In the genomic region with DNA sequence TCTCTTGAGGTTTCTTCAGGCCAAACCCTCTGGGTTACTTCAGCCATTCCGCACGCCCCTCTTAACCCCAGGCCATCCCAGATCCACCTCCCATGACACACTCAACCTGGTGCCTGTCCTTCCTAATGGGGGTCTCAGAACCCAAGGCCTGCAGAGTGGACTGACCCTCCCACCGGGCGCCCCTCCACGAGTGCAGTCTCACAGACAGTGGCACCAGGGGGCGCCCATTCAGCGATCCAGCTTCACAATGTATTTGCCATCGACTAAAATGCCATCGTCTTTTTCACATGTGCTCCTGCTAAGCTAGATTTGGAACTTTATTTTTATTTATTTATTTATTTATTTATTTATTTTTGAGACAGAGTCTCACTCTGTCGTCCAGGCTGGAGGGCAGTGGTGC, we compare ENCODE assay signal across 11 cellular contexts. TPM values are rescaled to one million over a fixed set of nuclear protein-coding genes. Genes with fewer than 3 reads are reported as not detected.
A peak's percentile ranks its signal among the peaks of the same experiment; 100 is the strongest.
DNase-seq lines count a peak whose midpoint lies in the region; ATAC-seq, FAIRE-seq and TF ChIP-seq lines count a peak whose summit lies in the region.
"Had no signal": no experiment of that assay in that cellular context is flagged by ENCODE, and none has a peak within 500 bp of the region (broad histone marks: within the 10 kb centered on the region; RNA-seq: fewer than 3 reads in every experiment).

No MANE protein-coding gene starts in this region.

- FAIRE-seq in kidney (lab: Jason Lieb, UNC), result no peak

- H3K4me3 Mint-ChIP-seq in stimulated activated naive CD8-positive, alpha-beta T cell treated with anti-CD3 and anti-CD28 coated beads, Interleukin-15, amount 100 ng/mL, for 72 hours, result peak overlapping the region in 1 of 2 donors; percentile 12

- WGBS in prostate gland, result 73% methylated on average over 10 of the region's 10 CpGs

- TF ChIP-seq CTCF in WI38 (IDR thresholded peaks at IDR 0.05; ENCODE audit: low read depth, low read length), result 0 out of 2 replicates have a peak, but pooled peaks have one; percentile 9
- TF ChIP-seq CTCF in kidney (IDR thresholded peaks at IDR 0.05; ENCODE audit: borderline replicate concordance, extremely low read depth, insufficient read depth), result peak; percentile 15
- TF ChIP-seq CTCF in prostate gland (IDR thresholded peaks at IDR 0.05), result no peak

- H3K27me3 ChIP-seq in prostate gland (replicated peaks; ENCODE audit: insufficient read depth), result no peaks in the 10 kb centered on the region
- H3K27me3 ChIP-seq: SJCRH30 had no signal

- H3K27me3 Mint-ChIP-seq in stimulated activated naive CD8-positive, alpha-beta T cell treated with anti-CD3 and anti-CD28 coated beads, Interleukin-15, amount 100 ng/mL, for 72 hours, result no peaks in the 10 kb centered on the region

- H3K27ac ChIP-seq in kidney (ENCODE audit: low read depth in 2 of 2, low read length in 2 of 2) (no peak overlapping the region), prostate gland (no peak overlapping the region)
- H3K27ac ChIP-seq: epithelial cell of prostate, SJCRH30 had no signal

- intact Hi-C loops in kidney (cut with DNase I) (no loop called here), prostate gland (cut with DNase I) (no loop called here)

- no peak overlapping the region for H3K4me3 ChIP-seq in WI38 (ENCODE audit: low read depth, low read length)
- H3K4me3 ChIP-seq in kidney (ENCODE audit: low read length in 2 of 2), result no peak overlapping the region
- H3K4me3 ChIP-seq in prostate gland, result no peak overlapping the region
- H3K4me3 ChIP-seq: SJCRH30 had no signal

- H3K36me3 ChIP-seq in kidney (ENCODE audit: control insufficient read depth in 1 of 2, insufficient read depth in 2 of 2, low read length in 2 of 2) (no peaks in the 10 kb centered on the region), prostate gland (no peaks in the 10 kb centered on the region)
- H3K36me3 ChIP-seq: SJCRH30 had no signal

- no peak for TF ChIP-seq POLR2A in prostate gland (IDR thresholded peaks at IDR 0.05)

- H3K9me3 ChIP-seq in kidney (ENCODE audit: control insufficient read depth in 1 of 2, low read length in 2 of 2) (no peaks in the 10 kb centered on the region), prostate gland (no peaks in the 10 kb centered on the region)
- H3K9me3 ChIP-seq: SJCRH30 had no signal

- peaks cover 70% of the 10 kb centered on the region for H3K4me1 Mint-ChIP-seq in stimulated activated naive CD8-positive, alpha-beta T cell treated with anti-CD3 and anti-CD28 coated beads, Interleukin-15, amount 100 ng/mL, for 72 hours

- DNase-seq in stimulated activated naive CD8-positive, alpha-beta T cell treated with anti-CD3 and anti-CD28 coated beads, Interleukin-15, Interleukin-2, amounts not matched to agents 100 U/mL and 50 U/mL, for 24 hours, result peak; percentile 26
- no peak for DNase-seq in stimulated activated naive CD8-positive, alpha-beta T cell treated with anti-CD3 and anti-CD28 coated beads, Interleukin-15, amount 100 ng/mL, for 72 hours
- DNase-seq in kidney (no peak), NCI-H2081 (lab: John Stamatoyannopoulos, UW) (no peak), dedifferentiated amniotic fluid mesenchymal stem cell (ENCODE audit: extremely low spot score) (no peak), prostate gland (ENCODE audit: low spot score) (no peak)

- no peak overlapping the region for H3K9ac ChIP-seq in kidney (ENCODE audit: low read length in 2 of 2)

- peak overlapping the region in 1 of 2 donors; percentile 49 for H3K27ac Mint-ChIP-seq in stimulated activated naive CD8-positive, alpha-beta T cell treated with anti-CD3 and anti-CD28 coated beads, Interleukin-15, amount 100 ng/mL, for 72 hours

- H3K4me1 ChIP-seq in kidney (ENCODE audit: control insufficient read depth in 1 of 2, insufficient read depth in 1 of 2, low read depth in 1 of 2, low read length in 2 of 2) (no peaks in the 10 kb centered on the region), prostate gland (replicated peaks) (no peaks in the 10 kb centered on the region)
- H3K4me1 ChIP-seq: SJCRH30 had no signal

- ATAC-seq in stimulated activated naive CD8-positive, alpha-beta T cell treated with anti-CD3 and anti-CD28 coated beads, Interleukin-15, Interleukin-2, amounts not matched to agents 100 U/mL and 50 U/mL, for 24 hours, result no peak
- no peak for ATAC-seq in stimulated activated naive CD8-positive, alpha-beta T cell treated with anti-CD3 and anti-CD28 coated beads, Interleukin-15, amount 100 ng/mL, for 72 hours
- no peak for ATAC-seq in GM19467 (IDR thresholded peaks at IDR 0.05; ENCODE audit: unreplicated experiment)

- peaks cover 0 to 9% of the 10 kb centered on the region in 2 donors for H3K9me3 Mint-ChIP-seq in stimulated activated naive CD8-positive, alpha-beta T cell treated with anti-CD3 and anti-CD28 coated beads, Interleukin-15, amount 100 ng/mL, for 72 hours

RNA-seq across cellular contexts. Expression of gene INPP5D, which starts 38.5 kb away (rescaled TPM):
- 29.6 TPM for total RNA-seq in kidney
- polyA plus RNA-seq in kidney (ENCODE audit: insufficient read depth, low read depth, low replicate concordance), result 2.6 TPM
- 10 to 100 TPM; 11.4 to 18.8 TPM for total RNA-seq in prostate gland
- polyA plus RNA-seq: neural cell had no signal

Comparison
In these comparisons a context has a peak if more than half of its experiments do, and no peak if none do; other contexts are left out.
1. CTCF ChIP-seq: peak in WI38 (single experiment) and kidney (single experiment); none in prostate gland (0 of 4).